In genomic region chr1:157173266-157173665, GRCh38 we compare ENCODE assay signal across 6 cellular contexts. TPM values are rescaled to one million over a fixed set of nuclear protein-coding genes. Genes with fewer than 3 reads are reported as not detected.
A peak's percentile ranks its signal among the peaks of the same experiment; 100 is the strongest.
DNase-seq lines count a peak whose midpoint lies in the region; ATAC-seq and TF ChIP-seq lines count a peak whose summit lies in the region.
"Not testable (repeated sequence)": the region's sequence is repeated elsewhere in the genome, so short reads cannot be mapped to it uniquely, and the experiment has no call there.

No MANE protein-coding gene starts in this region.

- not testable (repeated sequence) for H3K4me3 ChIP-seq in DND-41 (ENCODE audit: low read depth in 1 of 2, low read length in 2 of 2)
- peak overlapping the region; percentile 64 for H3K4me3 ChIP-seq in KMS-11 (IDR thresholded peaks at IDR 0.05; ENCODE audit: insufficient read depth, low read depth, low read length)

- H3K4me1 Mint-ChIP-seq in activated naive CD8-positive, alpha-beta T cell treated with anti-CD3 and anti-CD28 coated beads, Interleukin-2, amount 10 ng/mL, durations not matched to agents 7 days and 5 days; natural killer cell treated with Interleukin-12 subunit alpha and Interleukin-12 subunit beta and Interleukin-15 and Interleukin-18, amount 100 ng/mL, for 72 hours (ENCODE audit: low read depth in 2 of 2): not testable (repeated sequence)

- H3K4me2 ChIP-seq in DND-41 (ENCODE audit: insufficient read depth, low read length): not testable (repeated sequence)
- H3K4me2 ChIP-seq in KMS-11: peak overlapping the region; percentile 95

- H3K27ac ChIP-seq in DND-41 (ENCODE audit: low read length): not testable (repeated sequence)
- peak overlapping the region; percentile 42 for H3K27ac ChIP-seq in KMS-11

- H3K27me3 ChIP-seq in DND-41 (ENCODE audit: insufficient read depth, low read length, poor library complexity); KMS-11 (ENCODE audit: insufficient read depth, low read depth): not testable (repeated sequence)

- H3K9me3 ChIP-seq in DND-41 (ENCODE audit: insufficient read depth, low read length, severe bottlenecking): not testable (repeated sequence)

- not testable (repeated sequence) for H4K20me1 ChIP-seq in DND-41 (ENCODE audit: insufficient read depth, low read length); KMS-11 (ENCODE audit: insufficient read depth)

- not testable (repeated sequence) for TF ChIP-seq CTCF in DND-41 (IDR thresholded peaks at IDR 0.05; ENCODE audit: borderline replicate concordance, extremely low read depth, low read length, poor library complexity, severe bottlenecking)
- TF ChIP-seq CTCF in KMS-11 (conservative IDR thresholded peaks at IDR 0.05; ENCODE audit: low read depth, low read length): 0 out of 2 replicates have a peak, but pooled peaks have one; percentile 34

- H3K9ac ChIP-seq in DND-41 (ENCODE audit: low read depth, low read length): not testable (repeated sequence)
- H3K9ac ChIP-seq in KMS-11: peak overlapping the region; percentile 5; the same call in 1 of the 2 replicates

- H3K27me3 Mint-ChIP-seq in activated naive CD8-positive, alpha-beta T cell treated with anti-CD3 and anti-CD28 coated beads, Interleukin-2, amount 10 ng/mL, durations not matched to agents 7 days and 5 days: peaks cover 27% of the 10 kb centered on the region
- H3K27me3 Mint-ChIP-seq in natural killer cell treated with Interleukin-12 subunit alpha and Interleukin-12 subunit beta and Interleukin-15 and Interleukin-18, amount 100 ng/mL, for 72 hours: peaks cover 15 to 34% of the 10 kb centered on the region in 2 donors

- not testable (repeated sequence) for H2AFZ ChIP-seq in DND-41 (ENCODE audit: low read depth, low read length)
- H2AFZ ChIP-seq in KMS-11 (ENCODE audit: low read depth): peak overlapping the region; percentile 43

- H3K36me3 ChIP-seq in DND-41 (ENCODE audit: insufficient read depth, low read length); KMS-11 (ENCODE audit: insufficient read depth): not testable (repeated sequence)

- peak; percentile 41; the same call in 1 of the 3 replicates for ATAC-seq in DND-41 (ENCODE audit: insufficient read depth, low read depth)
- peak; percentile 10 for ATAC-seq in activated naive CD8-positive, alpha-beta T cell treated with anti-CD3 and anti-CD28 coated beads, Interleukin-2, amount 10 ng/mL, durations not matched to agents 7 days and 5 days (ENCODE audit: low read depth)
- ATAC-seq in natural killer cell treated with Interleukin-12 subunit alpha and Interleukin-12 subunit beta and Interleukin-15 and Interleukin-18, amount 100 ng/mL, for 72 hours: not testable (repeated sequence)

- DNase-seq in COLO668 (lab: John Stamatoyannopoulos, UW; ENCODE audit: unreplicated experiment) (peak; percentile 8), RPMI8226 (peak; percentile 85)
- not testable (repeated sequence) for DNase-seq in DND-41; activated naive CD8-positive, alpha-beta T cell treated with anti-CD3 and anti-CD28 coated beads, Interleukin-2, amount 10 ng/mL, durations not matched to agents 7 days and 5 days
- peak; percentile 56 for DNase-seq in natural killer cell treated with Interleukin-12 subunit alpha and Interleukin-12 subunit beta and Interleukin-15 and Interleukin-18, amount 100 ng/mL, for 72 hours (ENCODE audit: low spot score)

- not testable (repeated sequence) for H3K79me2 ChIP-seq in DND-41 (ENCODE audit: insufficient read depth, low read length); KMS-11 (ENCODE audit: insufficient read depth, low read depth)

- POLR2A ChIA-PET in activated naive CD8-positive, alpha-beta T cell treated with anti-CD3 and anti-CD28 coated beads, Interleukin-2, amount 10 ng/mL, durations not matched to agents 7 days and 5 days (lab: Charles Lee): not testable (repeated sequence)

- H3K9me3 Mint-ChIP-seq in activated naive CD8-positive, alpha-beta T cell treated with anti-CD3 and anti-CD28 coated beads, Interleukin-2, amount 10 ng/mL, durations not matched to agents 7 days and 5 days; natural killer cell treated with Interleukin-12 subunit alpha and Interleukin-12 subunit beta and Interleukin-15 and Interleukin-18, amount 100 ng/mL, for 72 hours: not testable (repeated sequence)

- not testable (repeated sequence) for H3K36me3 Mint-ChIP-seq in activated naive CD8-positive, alpha-beta T cell treated with anti-CD3 and anti-CD28 coated beads, Interleukin-2, amount 10 ng/mL, durations not matched to agents 7 days and 5 days; natural killer cell treated with Interleukin-12 subunit alpha and Interleukin-12 subunit beta and Interleukin-15 and Interleukin-18, amount 100 ng/mL, for 72 hours

- not testable (repeated sequence) for H3K27ac Mint-ChIP-seq in activated naive CD8-positive, alpha-beta T cell treated with anti-CD3 and anti-CD28 coated beads, Interleukin-2, amount 10 ng/mL, durations not matched to agents 7 days and 5 days; natural killer cell treated with Interleukin-12 subunit alpha and Interleukin-12 subunit beta and Interleukin-15 and Interleukin-18, amount 100 ng/mL, for 72 hours

- not testable (repeated sequence) for H3K4me1 ChIP-seq in DND-41 (ENCODE audit: insufficient read depth, low read length)
- H3K4me1 ChIP-seq in KMS-11 (ENCODE audit: low read depth, poor library complexity, severe bottlenecking): peaks cover 73% of the 10 kb centered on the region

- not testable (repeated sequence) for H3K4me3 Mint-ChIP-seq in activated naive CD8-positive, alpha-beta T cell treated with anti-CD3 and anti-CD28 coated beads, Interleukin-2, amount 10 ng/mL, durations not matched to agents 7 days and 5 days; natural killer cell treated with Interleukin-12 subunit alpha and Interleukin-12 subunit beta and Interleukin-15 and Interleukin-18, amount 100 ng/mL, for 72 hours

RNA-seq across cellular contexts. Expression of gene ETV3, which starts 35.1 kb away (rescaled TPM):
- total RNA-seq in activated naive CD8-positive, alpha-beta T cell treated with anti-CD3 and anti-CD28 coated beads, Interleukin-2, amount 10 ng/mL, durations not matched to agents 7 days and 5 days: 10 to 100 TPM; 39.4 to 43.1 TPM
- 10 to 100 TPM; 45.8 to 63.0 TPM for total RNA-seq in natural killer cell treated with Interleukin-12 subunit alpha and Interleukin-12 subunit beta and Interleukin-15 and Interleukin-18, amount 100 ng/mL, for 72 hours
